12 cellular contexts compared by ENCODE assay signal in genomic region chr18:21602302-21602592, GRCh38. TPM values are rescaled to one million over a fixed set of nuclear protein-coding genes. Genes with fewer than 3 reads are reported as not detected.
DNase-seq lines count a peak whose midpoint lies in the region; ATAC-seq and TF ChIP-seq lines count a peak whose summit lies in the region.
"Had no signal": no experiment of that assay in that cellular context is flagged by ENCODE, and none has a peak within 500 bp of the region (broad histone marks: within the 10 kb centered on the region; RNA-seq: fewer than 3 reads in every experiment).

No MANE protein-coding gene starts in this region.

- peaks cover 15% of the 10 kb centered on the region for H3K4me1 Mint-ChIP-seq in activated naive CD8-positive, alpha-beta T cell treated with anti-CD3 and anti-CD28 coated beads, Interleukin-2, amount 10 ng/mL, durations not matched to agents 7 days and 5 days
- H3K4me1 Mint-ChIP-seq in activated naive CD8-positive, alpha-beta T cell treated with anti-CD3 and anti-CD28 coated beads for 36 hours, result peaks cover 29% of the 10 kb centered on the region
- peaks cover 10% of the 10 kb centered on the region for H3K4me1 Mint-ChIP-seq in endothelial cell (ENCODE audit: unreplicated experiment)
- peaks cover 17% of the 10 kb centered on the region for H3K4me1 Mint-ChIP-seq in type B pancreatic cell (ENCODE audit: unreplicated experiment)

- peaks cover 23% of the 10 kb centered on the region for H3K79me2 ChIP-seq in OCI-LY1 (ENCODE audit: insufficient read depth, low read length)

- no peak overlapping the region for H3K4me2 ChIP-seq in OCI-LY1 (ENCODE audit: low read length)

- H3K9me3 ChIP-seq in OCI-LY1 (ENCODE audit: low read length), result no peaks in the 10 kb centered on the region
- H3K9me3 ChIP-seq: vagina had no signal

- ATAC-seq in activated naive CD8-positive, alpha-beta T cell treated with anti-CD3 and anti-CD28 coated beads, Interleukin-2, amount 10 ng/mL, durations not matched to agents 7 days and 5 days (ENCODE audit: low read depth), result no peak
- ATAC-seq in left lobe of liver (no peak), HG03354 (IDR thresholded peaks at IDR 0.05; ENCODE audit: poor library complexity, severe bottlenecking, unreplicated experiment) (no peak), HG02759 (IDR thresholded peaks at IDR 0.05; ENCODE audit: unreplicated experiment) (no peak)

- H3K36me3 Mint-ChIP-seq in activated naive CD8-positive, alpha-beta T cell treated with anti-CD3 and anti-CD28 coated beads, Interleukin-2, amount 10 ng/mL, durations not matched to agents 7 days and 5 days, result peaks cover 2% of the 10 kb centered on the region
- peaks cover 6% of the 10 kb centered on the region for H3K36me3 Mint-ChIP-seq in activated naive CD8-positive, alpha-beta T cell treated with anti-CD3 and anti-CD28 coated beads for 36 hours
- H3K36me3 Mint-ChIP-seq in endothelial cell (ENCODE audit: low read depth, unreplicated experiment) (no peaks in the 10 kb centered on the region), type B pancreatic cell (no peaks in the 10 kb centered on the region)

- H3K27ac Mint-ChIP-seq in activated naive CD8-positive, alpha-beta T cell treated with anti-CD3 and anti-CD28 coated beads, Interleukin-2, amount 10 ng/mL, durations not matched to agents 7 days and 5 days, result no peak overlapping the region
- no peak overlapping the region for H3K27ac Mint-ChIP-seq in activated naive CD8-positive, alpha-beta T cell treated with anti-CD3 and anti-CD28 coated beads for 36 hours
- peak overlapping the region; percentile 61 for H3K27ac Mint-ChIP-seq in endothelial cell (ENCODE audit: unreplicated experiment)
- peak overlapping the region; percentile 36 for H3K27ac Mint-ChIP-seq in type B pancreatic cell

- no peak for DNase-seq in activated naive CD8-positive, alpha-beta T cell treated with anti-CD3 and anti-CD28 coated beads, Interleukin-2, amount 10 ng/mL, durations not matched to agents 7 days and 5 days
- DNase-seq in activated naive CD8-positive, alpha-beta T cell treated with anti-CD3 and anti-CD28 coated beads for 36 hours, result no peak
- DNase-seq in endothelial cell (ENCODE audit: low spot score) (no peak), type B pancreatic cell (ENCODE audit: extremely low spot score, unreplicated experiment) (no peak), left lobe of liver (ENCODE audit: low spot score) (no peak)
- DNase-seq: aorta; NCI-H2227 treated with DMSO at 0.1 percent for 48 hours; stimulated activated CD4-positive, alpha-beta T cell treated with anti-CD3 and anti-CD28 coated beads, Interleukin-2, amount 100 ng/mL, for 24 hours had no signal

- no peaks in the 10 kb centered on the region for H3K27me3 Mint-ChIP-seq in activated naive CD8-positive, alpha-beta T cell treated with anti-CD3 and anti-CD28 coated beads, Interleukin-2, amount 10 ng/mL, durations not matched to agents 7 days and 5 days
- H3K27me3 Mint-ChIP-seq in activated naive CD8-positive, alpha-beta T cell treated with anti-CD3 and anti-CD28 coated beads for 36 hours, result no peaks in the 10 kb centered on the region
- peaks cover 12% of the 10 kb centered on the region for H3K27me3 Mint-ChIP-seq in endothelial cell (ENCODE audit: unreplicated experiment)
- no peaks in the 10 kb centered on the region for H3K27me3 Mint-ChIP-seq in type B pancreatic cell

- no peaks in the 10 kb centered on the region for H3K9me3 Mint-ChIP-seq in activated naive CD8-positive, alpha-beta T cell treated with anti-CD3 and anti-CD28 coated beads, Interleukin-2, amount 10 ng/mL, durations not matched to agents 7 days and 5 days
- no peaks in the 10 kb centered on the region for H3K9me3 Mint-ChIP-seq in activated naive CD8-positive, alpha-beta T cell treated with anti-CD3 and anti-CD28 coated beads for 36 hours
- H3K9me3 Mint-ChIP-seq in endothelial cell (ENCODE audit: unreplicated experiment) (no peaks in the 10 kb centered on the region), type B pancreatic cell (no peaks in the 10 kb centered on the region)

- H3K4me3 Mint-ChIP-seq in activated naive CD8-positive, alpha-beta T cell treated with anti-CD3 and anti-CD28 coated beads, Interleukin-2, amount 10 ng/mL, durations not matched to agents 7 days and 5 days, result peak overlapping the region; percentile 16
- H3K4me3 Mint-ChIP-seq in activated naive CD8-positive, alpha-beta T cell treated with anti-CD3 and anti-CD28 coated beads for 36 hours, result no peak overlapping the region
- no peak overlapping the region for H3K4me3 Mint-ChIP-seq in endothelial cell (ENCODE audit: unreplicated experiment)
- H3K4me3 Mint-ChIP-seq in type B pancreatic cell, result peak overlapping the region; percentile 69

- no peak overlapping the region for H3K9ac ChIP-seq in OCI-LY1 (ENCODE audit: low read length)

- no peaks in the 10 kb centered on the region for H3K27me3 ChIP-seq in OCI-LY1 (ENCODE audit: insufficient read depth, low read length)
- H3K27me3 ChIP-seq: vagina had no signal

- no peaks in the 10 kb centered on the region for H3F3A ChIP-seq in OCI-LY1 (ENCODE audit: insufficient read depth, low read length)

- POLR2A ChIA-PET in activated naive CD8-positive, alpha-beta T cell treated with anti-CD3 and anti-CD28 coated beads, Interleukin-2, amount 10 ng/mL, durations not matched to agents 7 days and 5 days (lab: Charles Lee), result interaction anchor here (4.5 kb wide), 1 partner anchor 9 kb away, joined by 95 read pairs; the partner anchor contains the start of gene SNRPD1

- peaks cover 49% of the 10 kb centered on the region for H3K4me1 ChIP-seq in OCI-LY1 (ENCODE audit: insufficient read depth, low read length, severe bottlenecking)

- H3K9me2 ChIP-seq in OCI-LY1 (ENCODE audit: low read depth, low read length), result no peaks in the 10 kb centered on the region

- H3K36me3 ChIP-seq in OCI-LY1 (ENCODE audit: insufficient read depth, low read length), result no peaks in the 10 kb centered on the region
- H3K36me3 ChIP-seq: vagina had no signal

- H3K27ac ChIP-seq in OCI-LY1 (ENCODE audit: low read depth, low read length, poor library complexity, severe bottlenecking), result peak overlapping the region; percentile 95
- H3K27ac ChIP-seq: vagina had no signal

- no peak overlapping the region for H2AFZ ChIP-seq in OCI-LY1 (ENCODE audit: low read length)

- TF ChIP-seq CTCF in OCI-LY1 (IDR thresholded peaks at IDR 0.05; ENCODE audit: low read length), result no peak
- no peak for TF ChIP-seq CTCF in endothelial cell (IDR thresholded peaks at IDR 0.05; ENCODE audit: unreplicated experiment)
- no peak for TF ChIP-seq CTCF in type B pancreatic cell (conservative IDR thresholded peaks at IDR 0.05)

- H3K4me3 ChIP-seq in OCI-LY1 (ENCODE audit: low read depth, low read length, poor library complexity, severe bottlenecking), result no peak overlapping the region
- H3K4me3 ChIP-seq: vagina had no signal

- H4K20me1 ChIP-seq in OCI-LY1 (ENCODE audit: insufficient read depth, low read length), result no peaks in the 10 kb centered on the region

RNA-seq across cellular contexts. Expression of gene ESCO1, which starts 1.7 kb away (rescaled TPM):
- 10 to 100 TPM; 24.3 to 26.1 TPM for total RNA-seq in activated naive CD8-positive, alpha-beta T cell treated with anti-CD3 and anti-CD28 coated beads, Interleukin-2, amount 10 ng/mL, durations not matched to agents 7 days and 5 days
- 10 to 100 TPM; 18.5 to 20.1 TPM for total RNA-seq in activated naive CD8-positive, alpha-beta T cell treated with anti-CD3 and anti-CD28 coated beads for 36 hours
- total RNA-seq in endothelial cell (ENCODE audit: unreplicated experiment), result 19.3 TPM
- total RNA-seq in type B pancreatic cell (ENCODE audit: low replicate concordance), result 15.3 and 16.4 TPM in 2 replicates
- 5.1 TPM for total RNA-seq in left lobe of liver

RNA-seq across cellular contexts. Expression of gene SNRPD1, which starts 9.9 kb away (rescaled TPM):
- 10 to 100 TPM; 74.6 to 75.1 TPM for total RNA-seq in activated naive CD8-positive, alpha-beta T cell treated with anti-CD3 and anti-CD28 coated beads, Interleukin-2, amount 10 ng/mL, durations not matched to agents 7 days and 5 days
- total RNA-seq in activated naive CD8-positive, alpha-beta T cell treated with anti-CD3 and anti-CD28 coated beads for 36 hours, result 100 to 1,000 TPM; 166 to 176 TPM
- 82.5 TPM for total RNA-seq in endothelial cell (ENCODE audit: unreplicated experiment)
- 66.4 and 83.1 TPM in 2 replicates for total RNA-seq in type B pancreatic cell (ENCODE audit: low replicate concordance)
- total RNA-seq in left lobe of liver, result 7.0 TPM

Comparison
In these comparisons a context has a peak if more than half of its experiments do, and no peak if none do; other contexts are left out.
1. H3K4me3 Mint-ChIP-seq: peak in activated naive CD8-positive, alpha-beta T cell treated with anti-CD3 and anti-CD28 coated beads, Interleukin-2, amount 10 ng/mL, durations not matched to agents 7 days and 5 days (single experiment) and type B pancreatic cell (single experiment); none in activated naive CD8-positive, alpha-beta T cell treated with anti-CD3 and anti-CD28 coated beads for 36 hours (single experiment) and endothelial cell (single experiment).
2. H3K27ac Mint-ChIP-seq: peak in endothelial cell (single experiment) and type B pancreatic cell (single experiment); none in activated naive CD8-positive, alpha-beta T cell treated with anti-CD3 and anti-CD28 coated beads, Interleukin-2, amount 10 ng/mL, durations not matched to agents 7 days and 5 days (single experiment) and activated naive CD8-positive, alpha-beta T cell treated with anti-CD3 and anti-CD28 coated beads for 36 hours (single experiment).